ENCODE assay signal across 10 cellular contexts in the genomic region with DNA sequence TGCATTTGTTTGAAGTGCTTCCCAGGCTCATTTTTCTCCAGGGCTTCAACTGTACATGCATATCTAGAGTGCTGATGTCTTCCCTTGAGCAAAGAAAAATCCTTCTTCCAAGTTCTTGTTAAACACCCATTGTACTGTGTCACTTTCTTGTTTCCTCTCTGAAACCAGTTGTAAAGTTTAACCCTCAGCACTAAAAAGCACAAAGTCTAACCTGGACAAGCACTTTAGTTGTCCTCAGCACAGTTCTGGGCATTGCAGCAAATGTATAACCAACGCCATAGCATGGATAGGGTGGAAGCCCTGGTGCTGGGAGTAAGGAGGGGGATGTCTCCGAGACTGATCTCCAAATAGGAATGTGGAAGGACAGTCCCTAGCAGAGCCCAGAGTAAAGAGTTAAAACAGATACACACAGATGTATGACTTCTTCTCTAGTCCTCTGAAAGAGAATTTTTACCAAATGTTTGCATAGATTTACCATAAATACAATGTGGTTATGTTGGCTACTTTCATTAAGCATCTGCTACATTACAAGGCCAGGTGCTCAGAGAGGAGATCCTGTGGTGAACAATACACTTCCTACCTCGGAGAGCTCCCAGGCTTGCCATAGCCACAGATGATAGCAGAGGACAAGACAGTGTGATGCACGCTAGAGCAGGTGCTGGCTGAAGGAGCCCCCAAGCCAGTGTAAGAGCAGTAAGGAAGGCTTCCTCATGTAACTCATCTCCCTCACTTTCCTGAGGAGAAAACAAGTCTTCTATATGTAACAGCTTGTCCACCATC.
DNase-seq lines count a peak whose midpoint lies in the region; ATAC-seq and TF ChIP-seq lines count a peak whose summit lies in the region.
"Had no signal": no experiment of that assay in that cellular context is flagged by ENCODE, and none has a peak within 500 bp of the region (broad histone marks: within the 10 kb centered on the region; RNA-seq: fewer than 3 reads in every experiment).

No MANE protein-coding gene starts in this region.

- DNase-seq in stimulated activated CD4-positive, alpha-beta T cell treated with anti-CD3 and anti-CD28 coated beads, Interleukin-4, amount 100 ng/mL, for 1 hour, result no peak
- DNase-seq in activated CD4-positive, CD25-positive, alpha-beta regulatory T cell (lab: John Stamatoyannopoulos, UW), result no peak
- DNase-seq in NCI-H345 treated with DMSO at 0.1 percent for 48 hours (lab: John Stamatoyannopoulos, UW; ENCODE audit: unreplicated experiment) (no peak), T-helper 9 cell (no peak)
- DNase-seq: colonic mucosa, NCI-H446 treated with DMSO at 0.1 percent for 48 hours had no signal

- peak overlapping the region; percentile 47; the same call in 1 of the 2 replicates for H3K4me3 ChIP-seq in GM08714 (ENCODE audit: low read length)
- H3K4me3 ChIP-seq: colonic mucosa had no signal

- ATAC-seq in GM19452 (IDR thresholded peaks at IDR 0.05; ENCODE audit: unreplicated experiment) (peak; percentile 87), HG02884 (IDR thresholded peaks at IDR 0.05; ENCODE audit: unreplicated experiment) (peak; percentile 67)

- no peak for TF ChIP-seq EP300 in Ishikawa (IDR thresholded peaks at IDR 0.05; ENCODE audit: borderline replicate concordance)

- no peak for TF ChIP-seq RAD21 in Ishikawa (IDR thresholded peaks at IDR 0.05; ENCODE audit: low read depth)

TF ChIP-seq in Ishikawa, 13 proteins besides CTCF, POLR2A, EP300 and RAD21:
- no peak for TF ChIP-seq TAF1 (IDR thresholded peaks at IDR 0.05; ENCODE audit: low read depth)
- no peak for TF ChIP-seq EGR1 (IDR thresholded peaks at IDR 0.05)
- no peak for TF ChIP-seq ZBTB7A (IDR thresholded peaks at IDR 0.05; ENCODE audit: low read depth)
- no peak for TF ChIP-seq FOXM1 (IDR thresholded peaks at IDR 0.05; ENCODE audit: borderline replicate concordance, low read depth)
- no peak for TF ChIP-seq CREB1 (IDR thresholded peaks at IDR 0.05; ENCODE audit: low read depth)
- TF ChIP-seq CEBPB (IDR thresholded peaks at IDR 0.05), result no peak
- TF ChIP-seq, protein P1, sequence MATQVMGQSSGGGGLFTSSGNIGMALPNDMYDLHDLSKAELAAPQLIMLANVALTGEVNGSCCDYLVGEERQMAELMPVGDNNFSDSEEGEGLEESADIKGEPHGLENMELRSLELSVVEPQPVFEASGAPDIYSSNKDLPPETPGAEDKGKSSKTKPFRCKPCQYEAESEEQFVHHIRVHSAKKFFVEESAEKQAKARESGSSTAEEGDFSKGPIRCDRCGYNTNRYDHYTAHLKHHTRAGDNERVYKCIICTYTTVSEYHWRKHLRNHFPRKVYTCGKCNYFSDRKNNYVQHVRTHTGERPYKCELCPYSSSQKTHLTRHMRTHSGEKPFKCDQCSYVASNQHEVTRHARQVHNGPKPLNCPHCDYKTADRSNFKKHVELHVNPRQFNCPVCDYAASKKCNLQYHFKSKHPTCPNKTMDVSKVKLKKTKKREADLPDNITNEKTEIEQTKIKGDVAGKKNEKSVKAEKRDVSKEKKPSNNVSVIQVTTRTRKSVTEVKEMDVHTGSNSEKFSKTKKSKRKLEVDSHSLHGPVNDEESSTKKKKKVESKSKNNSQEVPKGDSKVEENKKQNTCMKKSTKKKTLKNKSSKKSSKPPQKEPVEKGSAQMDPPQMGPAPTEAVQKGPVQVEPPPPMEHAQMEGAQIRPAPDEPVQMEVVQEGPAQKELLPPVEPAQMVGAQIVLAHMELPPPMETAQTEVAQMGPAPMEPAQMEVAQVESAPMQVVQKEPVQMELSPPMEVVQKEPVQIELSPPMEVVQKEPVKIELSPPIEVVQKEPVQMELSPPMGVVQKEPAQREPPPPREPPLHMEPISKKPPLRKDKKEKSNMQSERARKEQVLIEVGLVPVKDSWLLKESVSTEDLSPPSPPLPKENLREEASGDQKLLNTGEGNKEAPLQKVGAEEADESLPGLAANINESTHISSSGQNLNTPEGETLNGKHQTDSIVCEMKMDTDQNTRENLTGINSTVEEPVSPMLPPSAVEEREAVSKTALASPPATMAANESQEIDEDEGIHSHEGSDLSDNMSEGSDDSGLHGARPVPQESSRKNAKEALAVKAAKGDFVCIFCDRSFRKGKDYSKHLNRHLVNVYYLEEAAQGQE (IDR thresholded peaks at IDR 0.05; ENCODE audit: low read depth), result peak; percentile 72
TF ChIP-seq in Ishikawa: peak in this region for 1.
